14 cellular contexts compared by ENCODE assay signal in the genomic region with DNA sequence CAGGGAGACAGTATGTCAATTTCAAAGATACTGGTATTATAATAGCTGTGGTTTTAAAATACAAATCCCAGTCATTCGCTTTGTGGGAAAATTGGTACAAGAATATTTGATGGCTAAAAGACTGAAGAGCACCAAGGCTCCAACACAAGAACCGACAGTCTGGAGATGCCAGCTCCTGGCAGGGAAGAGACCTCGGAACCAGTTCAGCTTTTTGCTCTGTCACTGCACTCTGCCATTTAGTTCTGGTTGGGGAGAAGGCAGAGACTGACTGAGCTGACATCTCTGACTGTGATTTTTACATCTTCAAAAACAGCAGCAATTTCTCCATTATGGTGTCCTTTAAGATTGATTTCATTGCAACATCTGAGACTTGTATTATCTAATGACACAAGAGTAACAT.
"Had no signal": no experiment of that assay in that cellular context is flagged by ENCODE, and none has a peak within 500 bp of the region (broad histone marks: within the 10 kb centered on the region; RNA-seq: fewer than 3 reads in every experiment).

No MANE protein-coding gene starts in this region.

- ATAC-seq: esophagus mucosa had no signal

- H3K27ac Mint-ChIP-seq: mesothelial cell of epicardium, type B pancreatic cell had no signal

- H3K9me3 Mint-ChIP-seq: type B pancreatic cell had no signal

- H3K4me3 ChIP-seq: SK-N-MC, smooth muscle cell had no signal

- DNase-seq: activated CD4-positive, CD25-positive, alpha-beta regulatory T cell treated with anti-CD3 and anti-CD28 coated beads, Interleukin-2, amount 50 U/mL, for 72 hours; activated naive CD4-positive, alpha-beta T cell; activated T-cell treated with anti-CD3 and anti-CD28 coated beads for 4 hours; anterior cingulate cortex; kidney glomerular epithelial cell; stimulated activated CD4-positive, alpha-beta T cell treated with anti-CD3 and anti-CD28 coated beads, Interleukin-4, amount 100 ng/mL, for 4 hours; stimulated activated CD8-positive, alpha-beta memory T cell treated with anti-CD3 and anti-CD28 coated beads, Interleukin-4, amount 100 ng/mL, for 48 hours; stimulated activated naive CD4-positive, alpha-beta T cell treated with Interleukin-2 at 50 U/mL for 16 hours; T-helper 9 cell had no signal

- H3K36me3 Mint-ChIP-seq: mesothelial cell of epicardium had no signal

- H3K27ac ChIP-seq: SK-N-MC had no signal

- H3K4me3 Mint-ChIP-seq: mesothelial cell of epicardium, type B pancreatic cell had no signal
